ENCODE assay signal across 22 cellular contexts in the genomic region with DNA sequence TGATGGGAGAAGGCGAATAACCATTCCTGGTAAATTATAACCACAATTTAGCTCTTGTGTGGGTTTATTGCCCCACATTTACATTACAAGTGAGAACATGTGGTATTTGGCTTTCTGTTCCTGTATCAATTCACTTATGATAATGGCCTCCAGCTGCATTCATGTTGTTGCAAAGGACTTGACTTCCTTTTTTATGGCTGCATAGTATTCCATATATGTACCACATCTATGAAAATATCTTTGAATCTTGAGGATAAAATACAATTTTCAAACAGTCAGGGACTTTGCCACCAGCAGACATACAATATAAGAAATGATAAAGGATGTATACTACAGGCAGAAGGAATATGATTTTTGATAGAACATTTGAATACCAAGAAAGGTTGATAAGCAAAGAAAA. TPM values are rescaled to one million over a fixed set of nuclear protein-coding genes. Genes with fewer than 3 reads are reported as not detected.
DNase-seq lines count a peak whose midpoint lies in the region; ATAC-seq, FAIRE-seq and TF ChIP-seq lines count a peak whose summit lies in the region.
"Had no signal": no experiment of that assay in that cellular context is flagged by ENCODE, and none has a peak within 500 bp of the region (broad histone marks: within the 10 kb centered on the region; RNA-seq: fewer than 3 reads in every experiment).

No MANE protein-coding gene starts in this region.

- H3K9ac ChIP-seq in K562 (ENCODE audit: insufficient read depth in 1 of 2, low read depth in 2 of 2, low read length in 2 of 2): no peak overlapping the region
- H3K9ac ChIP-seq: BLaER1 had no signal

- WGBS in A549 (ENCODE audit: missing lambda C conversion rate): 35% methylated on average over 1 of the region's 1 CpG
- whole genome bisulfite sequencing in K562 (ENCODE audit: insufficient coverage, low coverage, missing lambda C conversion rate): 0% methylated on average over 1 of the region's 1 CpG
- 82% methylated on average over 1 of the region's 1 CpG for WGBS in hepatocyte (ENCODE audit: low lambda C conversion rate, missing lambda C conversion rate)

- H4K20me1 ChIP-seq in K562 (replicated peaks; ENCODE audit: control insufficient read depth, insufficient read depth, low read length) (no peaks in the 10 kb centered on the region), hepatocyte (ENCODE audit: insufficient read depth, poor library complexity, severe bottlenecking) (no peaks in the 10 kb centered on the region)
- H4K20me1 ChIP-seq: BLaER1 had no signal

- DNase-seq in A549 (ENCODE audit: low read depth in 1 of 2, low spot score in 1 of 2) (no peak), K562 (ENCODE audit: extremely low read depth in 1 of 4, low spot score in 3 of 4) (no peak), hepatocyte (ENCODE audit: low spot score) (no peak)
- DNase-seq: ACHN; BE2C; C1 segment of cervical spinal cord; CD4-positive, alpha-beta memory T cell; CD4-positive, CD25-positive, alpha-beta regulatory T cell; CD8-positive, alpha-beta memory T cell; COR-L47; DMS 273 treated with DMSO at 0.1 percent for 48 hours; DMS153; DMS53; DMS79; DND-41; EL; GDM1 had no signal

- H3K36me3 ChIP-seq in HEK293 (ENCODE audit: control insufficient read depth in 2 of 2, insufficient read depth in 1 of 2, low read length in 2 of 2) (no peaks in the 10 kb centered on the region), K562 (ENCODE audit: control insufficient read depth, insufficient read depth, low read length) (no peaks in the 10 kb centered on the region), hepatocyte (replicated peaks; ENCODE audit: insufficient read depth, low read depth) (no peaks in the 10 kb centered on the region)
- H3K36me3 ChIP-seq: BE2C, BLaER1 had no signal

- CTCF ChIA-PET in A549 (lab: Yijun Ruan, JAX): no interaction called here
- CTCF ChIA-PET in HEK293 (lab: Yijun Ruan, JAX): interaction anchor here (0.5 kb wide), 1 partner anchor 41 kb away, joined by 3 read pairs; no protein-coding TSS in a partner anchor
- CTCF ChIA-PET in K562 (lab: Yijun Ruan, JAX; ENCODE audit: low intra/inter-chr PET ratio): no interaction called here

- no peak for ATAC-seq in A549
- no peak for ATAC-seq in K562
- no peak for ATAC-seq in GM19351 (IDR thresholded peaks at IDR 0.05; ENCODE audit: unreplicated experiment)
- ATAC-seq: GM12878 had no signal

- in situ Hi-C loops in K562 (cut with MboI): no loop called here

- H3K4me2 ChIP-seq in A549: no peak overlapping the region
- H3K4me2 ChIP-seq in K562 (ENCODE audit: insufficient read depth, low read length): no peak overlapping the region
- no peak overlapping the region for H3K4me2 ChIP-seq in hepatocyte
- H3K4me2 ChIP-seq: BLaER1 had no signal

- H3K4me3 ChIP-seq in A549 (no peak overlapping the region), HEK293 (ENCODE audit: low read depth, low read length) (no peak overlapping the region), K562 (no peak overlapping the region), hepatocyte (no peak overlapping the region)
- H3K4me3 ChIP-seq: BLaER1, GM12878 had no signal

- intact Hi-C loops in K562 (cut with micrococcal nuclease): no loop called here

- H3K79me2 ChIP-seq in K562 (ENCODE audit: control insufficient read depth, insufficient read depth, low read length) (no peaks in the 10 kb centered on the region), hepatocyte (no peaks in the 10 kb centered on the region)

- H3K4me1 ChIP-seq in A549 (no peaks in the 10 kb centered on the region), HEK293 (ENCODE audit: control insufficient read depth, insufficient read depth, low read length) (no peaks in the 10 kb centered on the region), K562 (replicated peaks in 1 of 2; ENCODE audit: control insufficient read depth in 2 of 2, insufficient read depth in 2 of 2, low read length in 2 of 2) (no peaks in the 10 kb centered on the region), hepatocyte (ENCODE audit: insufficient read depth) (no peaks in the 10 kb centered on the region)
- H3K4me1 ChIP-seq: BE2C had no signal

- H3K9me1 ChIP-seq in K562 (ENCODE audit: control insufficient read depth, insufficient read depth, low read length): no peaks in the 10 kb centered on the region

- TF ChIP-seq RAD21 in A549 (conservative IDR thresholded peaks at IDR 0.05 in 1 of 2, IDR thresholded peaks at IDR 0.05 in 1 of 2): no peak
- TF ChIP-seq RAD21 in K562 (CRISPR knock-in tag; conservative IDR thresholded peaks at IDR 0.05 in 1 of 2, IDR thresholded peaks at IDR 0.05 in 1 of 2): no peak

- no peak for TF ChIP-seq EP300 in A549 (IDR thresholded peaks at IDR 0.05)
- no peak for TF ChIP-seq EP300 in K562 (IDR thresholded peaks at IDR 0.05; ENCODE audit: low read length)

- no TSS peak for BruUV-seq in K562 (replicated peaks; lab: Mats Ljungman, UMichigan)

- H3K27me3 ChIP-seq in K562 (ENCODE audit: control insufficient read depth in 2 of 2, insufficient read depth in 2 of 2, low read length in 2 of 2) (no peaks in the 10 kb centered on the region; a peak in 2 of 5 replicates), hepatocyte (no peaks in the 10 kb centered on the region)
- H3K27me3 ChIP-seq: BE2C had no signal

- H3K27ac ChIP-seq in A549 (no peak overlapping the region), HEK293 (ENCODE audit: extremely low read depth, low read depth, low read length) (no peak overlapping the region), K562 (ENCODE audit: extremely low read depth, low read depth, low read length) (no peak overlapping the region), hepatocyte (no peak overlapping the region)
- H3K27ac ChIP-seq: 22Rv1, BLaER1 had no signal

- TF ChIP-seq CTCF in A549 (IDR thresholded peaks at IDR 0.05) (no peak), HEK293 (tag by site-specific recombination; IDR thresholded peaks at IDR 0.05) (no peak), K562 (IDR thresholded peaks at IDR 0.05 in 2 of 3, conservative IDR thresholded peaks at IDR 0.05 in 1 of 3; ENCODE audit: insufficient read depth in 2 of 3, low read depth in 1 of 3, low read length in 3 of 3) (no peak), hepatocyte (IDR thresholded peaks at IDR 0.05; ENCODE audit: poor library complexity) (no peak)

- TF ChIP-seq POLR2A in A549 (IDR thresholded peaks at IDR 0.05; ENCODE audit: low read length) (no peak), K562 (conservative IDR thresholded peaks at IDR 0.05) (no peak)

- POLR2A ChIA-PET in A549 (lab: Yijun Ruan, JAX) (no interaction called here), HEK293 (lab: Yijun Ruan, JAX) (no interaction called here), K562 (lab: Yijun Ruan, JAX) (no interaction called here)

- H3K9me2 ChIP-seq in hepatocyte (replicated peaks; ENCODE audit: insufficient read depth): no peaks in the 10 kb centered on the region

- no peaks in the 10 kb centered on the region for H3K9me3 ChIP-seq in A549
- H3K9me3 ChIP-seq in HEK293 (ENCODE audit: control insufficient read depth, insufficient read depth, low read depth, low read length): peaks cover 8% of the 10 kb centered on the region
- no peaks in the 10 kb centered on the region for H3K9me3 ChIP-seq in K562 (replicated peaks; ENCODE audit: control insufficient read depth, insufficient read depth, low read depth, low read length)
- H3K9me3 ChIP-seq in hepatocyte (ENCODE audit: low read depth): no peaks in the 10 kb centered on the region
- H3K9me3 ChIP-seq: BE2C had no signal

- no peak overlapping the region for H2AFZ ChIP-seq in K562 (ENCODE audit: low read depth, low read length)
- H2AFZ ChIP-seq in hepatocyte: no peak overlapping the region

- FAIRE-seq in A549 (lab: Jason Lieb, UNC) (peak; percentile 99), K562 (lab: Jason Lieb, UNC) (no peak)
- FAIRE-seq: GM12878 had no signal

TF ChIP-seq in A549, 52 proteins besides CTCF, POLR2A, EP300 and RAD21 (continues in another document):
- TF ChIP-seq POLR2AphosphoS2 (conservative IDR thresholded peaks at IDR 0.05; ENCODE audit: low read length): no peak

TF ChIP-seq in HEK293, 187 proteins besides CTCF, POLR2A, EP300 and RAD21 (continues in another document):
- TF ChIP-seq ZBTB7A (tag by site-specific recombination; IDR thresholded peaks at IDR 0.05; ENCODE audit: low read depth): no peak
- peak; percentile 79 for TF ChIP-seq ZNF146 (tag by site-specific recombination; IDR thresholded peaks at IDR 0.05)
- no peak for TF ChIP-seq ZNF138 (tag by site-specific recombination; IDR thresholded peaks at IDR 0.05; ENCODE audit: borderline replicate concordance)

TF ChIP-seq in K562, 482 proteins besides CTCF, POLR2A, EP300 and RAD21 (continues in another document):
- TF ChIP-seq RBM25 (IDR thresholded peaks at IDR 0.05; ENCODE audit: low read depth, low read length, severe bottlenecking): peak; percentile 63

RNA-seq across cellular contexts. Expression of a gene that starts 27.3 kb away (rescaled TPM):
- polyA plus RNA-seq in A549 (2011; rRNA removed) (26.2 and 27.2 TPM in 2 replicates), A549 (2017; fragmentation: RNase III; extraction: RNeasy Plus Mini Kit Qiagen cat#74134 plus additional on column Dnase treatment) (25.8 to 29.3 TPM (median 28.9 TPM) in 3 replicates), K562 (2011; rRNA removed) (20.2 and 24.1 TPM in 2 replicates), K562 (2014; fragmentation: Illumina TruSeq; extraction: Trizol) (18.6 and 20.8 TPM in 2 replicates), K562 (2014; fragmentation: Nextera tagmentation; extraction: Ambion mirVana) (10 to 100 TPM; 13.0 to 16.6 TPM), K562 (2014; rRNA removed) (13.9 and 14.9 TPM in 2 replicates), hepatocyte (30.0 and 32.2 TPM in 2 replicates)
- polyA plus RNA-seq in A549 (2012; cell fraction: cytosol; rRNA removed): 5.1 and 6.6 TPM in 2 replicates
- 3.1 and 4.5 TPM in 2 replicates for polyA plus RNA-seq in A549 (2012; cell fraction: nucleus; rRNA removed)
- polyA minus RNA-seq in A549 (2011; rRNA and poly(A)+ RNA removed): 23.6 and 23.9 TPM in 2 replicates
- 10.3 and 21.0 TPM in 2 replicates for total RNA-seq in K562 (2011; cell fraction: chromatin; rRNA removed; ENCODE audit: low replicate concordance)
- 6.7 and 7.4 TPM in 2 replicates for total RNA-seq in K562 (2011; cell fraction: nucleolus; rRNA removed)
- 11.7 and 26.1 TPM in 2 replicates for total RNA-seq in K562 (2011; cell fraction: nucleoplasm; rRNA removed)
- total RNA-seq in K562 (2014; rRNA removed) (7.8 and 7.9 TPM in 2 replicates), K562 (2014; rRNA removed; fragmentation: Illumina TruSeq; extraction: Trizol) (25.9 and 28.7 TPM in 2 replicates), K562 (2015; rRNA removed; fragmentation: Illumina TruSeq; extraction: Trizol) (23.4 and 26.4 TPM in 2 replicates), K562 (2021) (28.1 and 28.6 TPM in 2 replicates), hepatocyte (53.8 and 57.4 TPM in 2 replicates)
- 9.5 and 9.6 TPM in 2 replicates for polyA plus RNA-seq in K562 (2011; cell fraction: cytosol; rRNA removed)
- polyA plus RNA-seq in K562 (2011; cell fraction: nucleus; rRNA removed): 25.2 and 31.4 TPM in 2 replicates
- 18.9 and 24.7 TPM in 2 replicates for polyA plus RNA-seq in K562 (2012)
- polyA minus RNA-seq in K562 (2011; rRNA and poly(A)+ RNA removed): 32.7 TPM in 2 replicates
- polyA minus RNA-seq in K562 (2011; cell fraction: cytosol; rRNA and poly(A)+ RNA removed): 14.2 and 15.3 TPM in 2 replicates
- 8.6 and 18.0 TPM in 2 replicates for polyA minus RNA-seq in K562 (2011; cell fraction: nucleus; rRNA and poly(A)+ RNA removed)
